In the genomic region with DNA sequence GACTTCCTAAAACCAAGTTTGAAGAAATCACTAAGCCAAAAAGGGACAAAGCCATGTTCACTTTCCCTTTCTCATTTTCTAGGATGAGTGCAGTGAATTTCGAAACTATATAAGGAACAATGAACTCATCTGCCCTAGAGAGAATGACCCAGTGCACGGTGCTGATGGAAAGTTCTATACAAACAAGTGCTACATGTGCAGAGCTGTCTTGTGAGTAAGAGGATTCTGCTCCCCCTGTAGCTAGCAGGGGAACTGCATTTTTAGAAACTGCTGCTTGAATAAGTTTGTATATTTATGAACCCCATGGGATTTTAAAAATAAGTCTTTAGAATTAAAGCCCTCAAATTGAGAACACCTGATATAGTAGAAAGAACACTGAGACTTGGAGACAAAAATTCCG, we compare ENCODE assay signal across 11 cellular contexts. TPM values are rescaled to one million over a fixed set of nuclear protein-coding genes. Genes with fewer than 3 reads are reported as not detected.
DNase-seq lines count a peak whose midpoint lies in the region; ATAC-seq, FAIRE-seq and TF ChIP-seq lines count a peak whose summit lies in the region.
"Had no signal": no experiment of that assay in that cellular context is flagged by ENCODE, and none has a peak within 500 bp of the region (broad histone marks: within the 10 kb centered on the region; RNA-seq: fewer than 3 reads in every experiment).

No MANE protein-coding gene starts in this region.

- no peaks in the 10 kb centered on the region; the same call in 1 of the 2 replicates for H3F3A ChIP-seq in PC-9 (ENCODE audit: insufficient read depth, low read depth)

- H3K36me3 ChIP-seq in PC-9 (ENCODE audit: low read depth) = no peaks in the 10 kb centered on the region
- H3K36me3 ChIP-seq: tibial artery had no signal

- TF ChIP-seq CTCF in fibroblast of villous mesenchyme (IDR thresholded peaks at IDR 0.05; ENCODE audit: insufficient read depth, low read depth, low read length) (peak; percentile 27), PC-9 (conservative IDR thresholded peaks at IDR 0.05) (no peak; the same call in 1 of the 2 replicates)

- peak; percentile 15 for FAIRE-seq in H54 (lab: Jason Lieb, UNC)
- no peak for FAIRE-seq in HTR-8/SVneo (lab: Jason Lieb, UNC)

- DNase-seq in A172 (ENCODE audit: low spot score) (peak; percentile 14), H54 (ENCODE audit: insufficient read length, low spot score) (no peak), fibroblast of villous mesenchyme (ENCODE audit: low read depth) (peak; percentile 7), C1 segment of cervical spinal cord (lab: John Stamatoyannopoulos, UW) (no peak), HTR-8/SVneo (ENCODE audit: insufficient read length, low spot score) (no peak), PC-9 (no peak)
- DNase-seq: amniotic stem cell, kidney glomerular epithelial cell, tibial artery had no signal

- no peak overlapping the region for H2AFZ ChIP-seq in PC-9

- BruUV-seq in PC-9 (replicated peaks; lab: Mats Ljungman, UMichigan) = no TSS peak

- CTCF ChIA-PET in PC-9 (lab: Charles Lee) = no interaction called here

- ATAC-seq in SK-N-SH treated with all-trans-retinoic acid at 6 μM for 48 hours (peak; percentile 66; the same call in 1 of the 3 replicates), GM18907 (IDR thresholded peaks at IDR 0.05; ENCODE audit: unreplicated experiment) (no peak)

- H3K9me2 ChIP-seq in PC-9 (ENCODE audit: insufficient read depth) = no peaks in the 10 kb centered on the region

- no peak overlapping the region for H3K27ac ChIP-seq in PC-9
- H3K27ac ChIP-seq: tibial artery had no signal

- no peak overlapping the region for H3K4me3 ChIP-seq in fibroblast of villous mesenchyme (ENCODE audit: low read depth, low read length)
- no peak overlapping the region for H3K4me3 ChIP-seq in PC-9
- H3K4me3 ChIP-seq: tibial artery had no signal

- no peaks in the 10 kb centered on the region for H3K27me3 ChIP-seq in PC-9 (ENCODE audit: insufficient read depth, low read depth)
- H3K27me3 ChIP-seq: tibial artery had no signal

- no peaks in the 10 kb centered on the region for H3K4me1 ChIP-seq in PC-9 (replicated peaks; ENCODE audit: insufficient read depth)
- H3K4me1 ChIP-seq: tibial artery had no signal

- POLR2A ChIA-PET in PC-9 (lab: Charles Lee; ENCODE audit: unreplicated experiment) = no interaction called here

- no peaks in the 10 kb centered on the region for H3K79me2 ChIP-seq in PC-9 (ENCODE audit: low read depth)

- H3K4me2 ChIP-seq in PC-9 = no peak overlapping the region

- TF ChIP-seq POLR2A in H54 (IDR thresholded peaks at IDR 0.05; ENCODE audit: low read depth, low read length) = no peak

- no peaks in the 10 kb centered on the region for H4K20me1 ChIP-seq in PC-9 (ENCODE audit: insufficient read depth)

- H3K9me3 ChIP-seq in PC-9 (ENCODE audit: insufficient read depth, low read depth) = no peaks in the 10 kb centered on the region
- H3K9me3 ChIP-seq: tibial artery had no signal

- intact Hi-C loops in PC-9 (cut with micrococcal nuclease; ENCODE audit: unreplicated experiment) = no loop called here

TF ChIP-seq in SK-N-SH treated with all-trans-retinoic acid at 6 μM for 48 hours, 23 proteins besides CTCF, POLR2A, EP300 and RAD21:
- no peak for TF ChIP-seq OSR1 (CRISPR knock-in tag; IDR thresholded peaks at IDR 0.05)
- TF ChIP-seq ZNF70 (CRISPR knock-in tag; IDR thresholded peaks at IDR 0.05) = no peak

RNA-seq across cellular contexts. Expression of gene SPINK14, which starts 42.7 kb away (rescaled TPM):
- not detected in 2 replicates for total RNA-seq in A172 (2014; rRNA removed; shearing (Covaris generic))
- total RNA-seq in fibroblast of villous mesenchyme = not detected in 2 replicates
- not detected in 2 replicates for total RNA-seq in PC-9 (2021)

Comparison
In these comparisons a context has a peak if more than half of its experiments do, and no peak if none do; other contexts are left out.
1. DNase-seq: peak in A172 (single experiment) and fibroblast of villous mesenchyme (single experiment); none in H54 (single experiment), C1 segment of cervical spinal cord (0 of 14), HTR-8/SVneo (single experiment) and PC-9 (0 of 2).